Comparison of ENCODE assay signal across 23 cellular contexts in the genomic region with DNA sequence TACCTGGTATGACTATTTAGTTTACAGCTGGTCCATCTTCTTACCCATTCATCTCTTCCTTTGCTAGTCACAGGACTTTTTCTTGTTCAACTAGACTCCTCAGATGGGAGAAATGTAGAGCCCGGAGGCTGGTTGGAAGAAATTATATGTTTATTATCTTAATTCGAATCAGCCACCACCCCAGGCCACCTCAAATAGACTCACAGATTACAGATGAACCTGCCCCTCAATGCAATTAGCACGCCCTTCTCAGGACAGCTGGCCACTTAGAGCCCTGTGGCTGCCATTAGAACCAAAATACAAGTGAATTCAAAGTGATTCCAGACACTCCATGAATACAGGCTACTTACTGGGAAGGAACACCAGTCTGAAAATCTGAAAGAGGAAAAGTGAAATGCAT.
DNase-seq lines count a peak whose midpoint lies in the region; ATAC-seq and TF ChIP-seq lines count a peak whose summit lies in the region.
"Had no signal": no experiment of that assay in that cellular context is flagged by ENCODE, and none has a peak within 500 bp of the region (broad histone marks: within the 10 kb centered on the region; RNA-seq: fewer than 3 reads in every experiment).

No MANE protein-coding gene starts in this region.

- in situ Hi-C loops in mammary epithelial cell (cut with MboI; ENCODE audit: low sequenced_read_pairs in 2 of 2), result no loop called here

- DNase-seq in MCF 10A (ENCODE audit: unreplicated experiment) (no peak), mammary epithelial cell (no peak), RWPE1 (ENCODE audit: low spot score) (no peak), osteoblast (ENCODE audit: insufficient read length, low spot score, missing footprints) (no peak), NOMO-1 (lab: John Stamatoyannopoulos, UW; ENCODE audit: unreplicated experiment in 2 of 2) (no peak)
- DNase-seq: 8988T; ACHN; BE2C; C1 segment of cervical spinal cord; CD4-positive, alpha-beta memory T cell; CD4-positive, CD25-positive, alpha-beta regulatory T cell; CD8-positive, alpha-beta memory T cell; COR-L47; DMS 273 treated with DMSO at 0.1 percent for 48 hours; DMS153; DMS53; DMS79; DND-41; GDM1 had no signal

- H3K4me1 ChIP-seq in mammary epithelial cell (ENCODE audit: insufficient read depth, low read length) (peaks cover 11% of the 10 kb centered on the region), osteoblast (ENCODE audit: insufficient read depth, low read length) (peaks cover 34% of the 10 kb centered on the region)
- H3K4me1 ChIP-seq: BE2C, BLaER1 had no signal

- TF ChIP-seq CTCF in MCF 10A (IDR thresholded peaks at IDR 0.05; ENCODE audit: unreplicated experiment) (no peak), mammary epithelial cell (conservative IDR thresholded peaks at IDR 0.05 in 1 of 2, IDR thresholded peaks at IDR 0.05 in 1 of 2; ENCODE audit: extremely low read depth in 1 of 2, insufficient read depth in 1 of 2, low read depth in 1 of 2, low read length in 2 of 2) (no peak), RWPE1 (conservative IDR thresholded peaks at IDR 0.05; ENCODE audit: low read depth) (no peak), osteoblast (IDR thresholded peaks at IDR 0.05; ENCODE audit: extremely low read depth, low read depth, low read length) (no peak)

- no peak overlapping the region for H3K9ac ChIP-seq in mammary epithelial cell (ENCODE audit: insufficient read depth, low read length)
- H3K9ac ChIP-seq: BLaER1 had no signal

- POLR2A ChIA-PET in MCF 10A (lab: Yijun Ruan, JAX) (interaction anchor here (1.4 to 9.5 kb wide), 2 partner anchors 35 to 176 kb away, joined by 3 to 58 read pairs; a partner anchor contains a TSS), RWPE1 (lab: Yijun Ruan, JAX; ENCODE audit: low non-redundant PET) (no interaction called here)

- no peaks in the 10 kb centered on the region for H4K20me1 ChIP-seq in mammary epithelial cell (ENCODE audit: insufficient read depth, low read length)
- no peaks in the 10 kb centered on the region for H4K20me1 ChIP-seq in osteoblast (ENCODE audit: insufficient read depth, low read length)
- H4K20me1 ChIP-seq: BLaER1 had no signal

- H3K27me3 ChIP-seq in mammary epithelial cell (ENCODE audit: insufficient read depth, low read length) (no peaks in the 10 kb centered on the region), osteoblast (ENCODE audit: insufficient read depth, low read length) (peaks cover 1% of the 10 kb centered on the region)
- H3K27me3 ChIP-seq: BE2C, BLaER1 had no signal

- H3K79me2 ChIP-seq in mammary epithelial cell (ENCODE audit: insufficient read depth, low read length), result no peaks in the 10 kb centered on the region
- H3K79me2 ChIP-seq in osteoblast (ENCODE audit: insufficient read depth, low read length), result no peaks in the 10 kb centered on the region

- no peak overlapping the region for H3K4me3 Mint-ChIP-seq in MCF 10A (ENCODE audit: unreplicated experiment)
- H3K4me3 Mint-ChIP-seq: CD14-positive monocyte; CD4-positive, alpha-beta memory T cell; CD4-positive, CD25-positive, alpha-beta regulatory T cell; CD8-positive, alpha-beta memory T cell had no signal

- H2AFZ ChIP-seq in mammary epithelial cell (ENCODE audit: low read depth, low read length) (no peak overlapping the region), osteoblast (ENCODE audit: low read length) (no peak overlapping the region)

- H3K4me1 Mint-ChIP-seq in MCF 10A (ENCODE audit: insufficient read depth, unreplicated experiment), result peaks cover 46% of the 10 kb centered on the region
- H3K4me1 Mint-ChIP-seq: CD4-positive, alpha-beta memory T cell; CD4-positive, CD25-positive, alpha-beta regulatory T cell; CD8-positive, alpha-beta memory T cell had no signal

- WGBS in mammary epithelial cell (ENCODE audit: low coverage, missing lambda C conversion rate), result 97% methylated on average over 3 of the region's 3 CpGs

- H3K9me3 Mint-ChIP-seq in MCF 10A (ENCODE audit: unreplicated experiment), result no peaks in the 10 kb centered on the region

- H3K9me3 ChIP-seq in mammary epithelial cell (replicated peaks; ENCODE audit: insufficient read depth, low read length), result no peaks in the 10 kb centered on the region
- H3K9me3 ChIP-seq in osteoblast (ENCODE audit: low read depth, low read length), result no peaks in the 10 kb centered on the region
- H3K9me3 ChIP-seq: BE2C, BLaER1 had no signal

- CTCF ChIA-PET in MCF 10A (lab: Yijun Ruan, JAX), result interaction anchor here (0.6 kb wide), 1 partner anchor 16 kb away, joined by 3 read pairs; no protein-coding TSS in a partner anchor
- CTCF ChIA-PET in mammary epithelial cell (lab: Charles Lee; ENCODE audit: low non-redundant PET), result no interaction called here
- CTCF ChIA-PET in RWPE1 (lab: Yijun Ruan, JAX), result no interaction called here

- intact Hi-C loops in MCF 10A (cut with micrococcal nuclease) (loop anchor here (5.0 kb wide), 1 partner anchor 50 kb away; no protein-coding TSS in a partner anchor), mammary epithelial cell (cut with micrococcal nuclease) (no loop called here)

- H3K27ac ChIP-seq in mammary epithelial cell (ENCODE audit: insufficient read depth, low read depth, low read length) (no peak overlapping the region), RWPE1 (peak overlapping the region; percentile 90), osteoblast (ENCODE audit: low read depth, low read length) (no peak overlapping the region)
- H3K27ac ChIP-seq: BLaER1 had no signal

- H3K36me3 Mint-ChIP-seq in MCF 10A (ENCODE audit: insufficient read depth, unreplicated experiment), result no peaks in the 10 kb centered on the region
- H3K36me3 Mint-ChIP-seq: CD4-positive, alpha-beta memory T cell; CD4-positive, CD25-positive, alpha-beta regulatory T cell; CD8-positive, alpha-beta memory T cell had no signal

- dilution Hi-C loops in mammary epithelial cell (cut with HindIII; ENCODE audit: low sequenced_read_pairs), result no loop called here

- ATAC-seq in GM18861 (IDR thresholded peaks at IDR 0.05; ENCODE audit: unreplicated experiment), result no peak
- ATAC-seq: GM12878 had no signal

- no peak overlapping the region for H3K4me2 ChIP-seq in mammary epithelial cell (ENCODE audit: insufficient read depth, low read depth, low read length)
- peak overlapping the region; percentile 7 for H3K4me2 ChIP-seq in osteoblast (ENCODE audit: insufficient read depth, low read length)
- H3K4me2 ChIP-seq: BLaER1 had no signal

- H3K4me3 ChIP-seq in mammary epithelial cell (replicated peaks in 1 of 3; ENCODE audit: insufficient read depth in 1 of 3, low read depth in 2 of 3, low read length in 3 of 3), result no peak overlapping the region
- H3K4me3 ChIP-seq in osteoblast (ENCODE audit: insufficient read depth, low read length), result no peak overlapping the region
- H3K4me3 ChIP-seq: BLaER1, GM12878 had no signal

- H3K36me3 ChIP-seq in mammary epithelial cell (ENCODE audit: insufficient read depth, low read length), result no peaks in the 10 kb centered on the region
- H3K36me3 ChIP-seq in osteoblast (ENCODE audit: insufficient read depth, low read length), result no peaks in the 10 kb centered on the region
- H3K36me3 ChIP-seq: BE2C, BLaER1 had no signal

- no TSS peak for BruUV-seq in MCF 10A (replicated peaks; lab: Mats Ljungman, UMichigan)
- no TSS peak for BruUV-seq in mammary epithelial cell (replicated peaks; lab: Mats Ljungman, UMichigan)

- H3K27ac Mint-ChIP-seq in MCF 10A (ENCODE audit: low read depth, unreplicated experiment), result peak overlapping the region; percentile 82
- H3K27ac Mint-ChIP-seq: CD4-positive, alpha-beta memory T cell; CD4-positive, CD25-positive, alpha-beta regulatory T cell; CD8-positive, alpha-beta memory T cell had no signal

- no peaks in the 10 kb centered on the region for H3K27me3 Mint-ChIP-seq in MCF 10A (ENCODE audit: insufficient read depth, unreplicated experiment)
- H3K27me3 Mint-ChIP-seq: CD4-positive, CD25-positive, alpha-beta regulatory T cell had no signal
